Comparison of ENCODE assay signal across 1 cellular context in genomic region chr19:48935864-48936263, GRCh38.
A peak's percentile ranks its signal among the peaks of the same experiment; 100 is the strongest.
TF ChIP-seq lines count a peak whose summit lies in the region.

No MANE protein-coding gene starts in this region.

TF ChIP-seq in K562, 482 proteins besides CTCF, POLR2A, EP300 and RAD21:
- TF ChIP-seq, protein P1, sequence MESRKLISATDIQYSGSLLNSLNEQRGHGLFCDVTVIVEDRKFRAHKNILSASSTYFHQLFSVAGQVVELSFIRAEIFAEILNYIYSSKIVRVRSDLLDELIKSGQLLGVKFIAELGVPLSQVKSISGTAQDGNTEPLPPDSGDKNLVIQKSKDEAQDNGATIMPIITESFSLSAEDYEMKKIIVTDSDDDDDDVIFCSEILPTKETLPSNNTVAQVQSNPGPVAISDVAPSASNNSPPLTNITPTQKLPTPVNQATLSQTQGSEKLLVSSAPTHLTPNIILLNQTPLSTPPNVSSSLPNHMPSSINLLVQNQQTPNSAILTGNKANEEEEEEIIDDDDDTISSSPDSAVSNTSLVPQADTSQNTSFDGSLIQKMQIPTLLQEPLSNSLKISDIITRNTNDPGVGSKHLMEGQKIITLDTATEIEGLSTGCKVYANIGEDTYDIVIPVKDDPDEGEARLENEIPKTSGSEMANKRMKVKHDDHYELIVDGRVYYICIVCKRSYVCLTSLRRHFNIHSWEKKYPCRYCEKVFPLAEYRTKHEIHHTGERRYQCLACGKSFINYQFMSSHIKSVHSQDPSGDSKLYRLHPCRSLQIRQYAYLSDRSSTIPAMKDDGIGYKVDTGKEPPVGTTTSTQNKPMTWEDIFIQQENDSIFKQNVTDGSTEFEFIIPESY (CRISPR knock-in tag; IDR thresholded peaks at IDR 0.05) = peak; percentile 83
- TF ChIP-seq ATF1 (CRISPR knock-in tag; IDR thresholded peaks at IDR 0.05) = no peak
- no peak for TF ChIP-seq ATF1 (tag; IDR thresholded peaks at IDR 0.05)
